ENCODE assay signal across 21 cellular contexts in the genomic region with DNA sequence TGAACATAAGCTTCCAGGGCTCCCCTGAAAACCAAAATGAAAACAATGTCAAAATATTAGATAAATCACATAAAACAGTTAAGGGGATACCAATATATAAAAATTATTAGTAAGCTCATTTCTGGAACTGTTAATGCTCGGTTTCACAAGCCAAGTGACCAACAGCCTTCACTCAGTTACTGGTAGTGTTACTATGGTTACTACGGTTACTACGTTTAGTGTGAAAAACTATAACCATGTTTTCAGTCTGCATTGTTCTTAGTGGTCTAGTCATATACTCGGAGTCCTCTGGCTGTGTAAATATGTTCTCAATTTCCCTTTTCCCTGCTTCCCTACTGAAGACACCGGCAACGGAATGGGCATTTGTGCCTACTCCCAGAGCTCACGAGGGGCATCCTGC.
"Had no signal": no experiment of that assay in that cellular context is flagged by ENCODE, and none has a peak within 500 bp of the region (broad histone marks: within the 10 kb centered on the region; RNA-seq: fewer than 3 reads in every experiment).

No MANE protein-coding gene starts in this region.

- DNase-seq: cortex of kidney; dorsolateral prefrontal cortex; effector CD8-positive, alpha-beta T cell; heart left ventricle; hippocampal formation; left colon; mammary epithelial cell; naive thymus-derived CD4-positive, alpha-beta T cell; nucleus accumbens; ovary; small intestine; stimulated activated CD4-positive, alpha-beta T cell treated with anti-CD3 and anti-CD28 coated beads, Interleukin-12 subunit alpha, Interleukin-12 subunit beta, amount 100 ng/mL, for 4 hours; stimulated activated naive CD4-positive, alpha-beta T cell; thyroid gland had no signal

- H3K9me3 ChIP-seq: heart left ventricle, ovary, right atrium auricular region, suprapubic skin, thyroid gland had no signal

- H3K27ac ChIP-seq: ovary, suprapubic skin, thyroid gland had no signal

- H3K27me3 ChIP-seq: dorsolateral prefrontal cortex, heart left ventricle, ovary, right atrium auricular region, suprapubic skin, thyroid gland had no signal

- H3K27me3 Mint-ChIP-seq: naive thymus-derived CD4-positive, alpha-beta T cell; type B pancreatic cell had no signal

- H3K4me1 Mint-ChIP-seq: neural crest cell had no signal

- ATAC-seq: esophagus mucosa; heart left ventricle; left colon; naive thymus-derived CD4-positive, alpha-beta T cell had no signal

- H3K4me3 Mint-ChIP-seq: naive thymus-derived CD4-positive, alpha-beta T cell; neural crest cell; type B pancreatic cell had no signal

- H3K36me3 ChIP-seq: ovary had no signal

- FAIRE-seq: frontal cortex, small intestine, urothelium cell line had no signal

- H3K27ac Mint-ChIP-seq: type B pancreatic cell had no signal

- H3K4me3 ChIP-seq: dorsolateral prefrontal cortex, heart left ventricle, ovary, right atrium auricular region, suprapubic skin, thyroid gland had no signal

- H3K9me3 Mint-ChIP-seq: neural crest cell, type B pancreatic cell had no signal
